8 cellular contexts compared by ENCODE assay signal in the genomic region with DNA sequence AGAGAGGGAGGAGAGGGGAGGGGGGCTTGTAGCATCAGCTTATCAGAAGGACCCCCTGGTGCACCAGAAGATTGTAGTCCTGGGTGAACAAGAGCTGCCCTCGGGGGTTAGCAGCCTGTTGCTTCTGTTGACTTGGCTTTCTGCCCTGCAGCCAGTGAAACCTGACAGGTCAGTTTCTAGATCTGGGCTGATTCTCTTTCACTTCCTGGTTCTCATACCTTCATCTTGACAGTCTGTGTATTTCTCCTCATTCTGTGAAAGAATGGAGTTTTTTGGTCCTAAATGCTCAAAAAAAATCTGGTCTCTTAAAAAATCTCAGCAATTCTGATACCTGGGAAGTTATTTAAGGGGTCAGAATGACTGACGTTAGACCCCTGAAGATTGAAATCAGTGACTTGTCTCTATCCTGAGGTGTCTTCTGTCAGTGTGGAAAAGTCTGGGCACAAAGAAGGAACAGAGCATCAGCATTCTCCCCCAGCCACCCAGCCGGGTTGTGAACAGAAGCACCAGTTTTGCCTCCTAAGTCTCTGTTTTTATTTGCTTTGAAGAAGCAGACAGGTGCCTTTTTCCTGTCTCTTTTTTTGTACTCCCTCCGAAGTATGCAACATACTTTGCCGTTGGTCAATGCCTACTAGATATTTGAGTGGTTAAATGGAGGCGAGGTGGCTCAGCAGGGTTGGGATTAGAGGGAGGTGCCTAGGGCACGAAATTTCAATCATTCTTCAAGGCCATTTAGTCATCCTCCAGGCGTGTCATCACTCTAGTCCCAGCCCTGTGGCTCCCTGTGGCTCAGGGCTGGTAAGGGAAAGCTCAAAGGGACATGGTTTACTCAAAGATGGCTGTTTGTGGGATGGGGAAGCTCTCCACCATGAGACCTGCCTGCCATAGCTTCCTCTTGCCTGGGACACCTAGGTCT. TPM values are rescaled to one million over a fixed set of nuclear protein-coding genes. Genes with fewer than 3 reads are reported as not detected.
DNase-seq lines count a peak whose midpoint lies in the region; ATAC-seq and TF ChIP-seq lines count a peak whose summit lies in the region.

No MANE protein-coding gene starts in this region.

- H3K27me3 Mint-ChIP-seq in activated T-cell treated with anti-CD3 and anti-CD28 coated beads, Interleukin-2, amount 50 U/mL, for 72 hours (ENCODE audit: low read depth) = no peaks in the 10 kb centered on the region
- H3K27me3 Mint-ChIP-seq in MCF 10A (ENCODE audit: insufficient read depth, unreplicated experiment) = no peaks in the 10 kb centered on the region
- peaks cover 0 to 4% of the 10 kb centered on the region in 2 donors for H3K27me3 Mint-ChIP-seq in natural killer cell treated with Interleukin-12 subunit alpha and Interleukin-12 subunit beta and Interleukin-15 and Interleukin-18, amount 100 ng/mL, for 72 hours

- no peak for DNase-seq in activated T-cell treated with anti-CD3 and anti-CD28 coated beads, Interleukin-2, amount 50 U/mL, for 72 hours
- DNase-seq in activated T-cell treated with anti-CD3 and anti-CD28 coated beads, Interleukin-2, amount 50 U/mL, for 1 hour = no peak
- DNase-seq in NCI-H1417 (lab: John Stamatoyannopoulos, UW) = peak in 2 of 3 experiments; percentile 77 to 91
- peak; percentile 53 for DNase-seq in MCF 10A (ENCODE audit: unreplicated experiment)
- no peak for DNase-seq in spleen
- DNase-seq in middle frontal gyrus (ENCODE audit: extremely low spot score, low spot score) = no peak
- DNase-seq in natural killer cell treated with Interleukin-12 subunit alpha and Interleukin-12 subunit beta and Interleukin-15 and Interleukin-18, amount 100 ng/mL, for 72 hours (ENCODE audit: low spot score) = no peak

- no peaks in the 10 kb centered on the region for H3K27me3 ChIP-seq in spleen (replicated peaks in 1 of 7)

- H3K27ac Mint-ChIP-seq in activated T-cell treated with anti-CD3 and anti-CD28 coated beads, Interleukin-2, amount 50 U/mL, for 72 hours = peak overlapping the region; percentile 31
- H3K27ac Mint-ChIP-seq in MCF 10A (ENCODE audit: low read depth, unreplicated experiment) = peak overlapping the region; percentile 2
- H3K27ac Mint-ChIP-seq in natural killer cell treated with Interleukin-12 subunit alpha and Interleukin-12 subunit beta and Interleukin-15 and Interleukin-18, amount 100 ng/mL, for 72 hours = no peak overlapping the region

- no TSS peak for BruUV-seq in MCF 10A (replicated peaks; lab: Mats Ljungman, UMichigan)

- WGBS in spleen, 5 donors = 64 to 78% (median 69%) methylated on average over 8 of the region's 8 CpGs

- TF ChIP-seq CTCF in MCF 10A (IDR thresholded peaks at IDR 0.05; ENCODE audit: unreplicated experiment) = no peak
- TF ChIP-seq CTCF in spleen (IDR thresholded peaks at IDR 0.05 in 8 of 11, conservative IDR thresholded peaks at IDR 0.05 in 3 of 11) = no peak

- peak in 1 of 2 donors; percentile 48 for ATAC-seq in activated T-cell treated with anti-CD3 and anti-CD28 coated beads, Interleukin-2, amount 50 U/mL, for 72 hours (replicated peaks in 1 of 2)
- ATAC-seq in HG02759 (IDR thresholded peaks at IDR 0.05; ENCODE audit: unreplicated experiment) = peak; percentile 48
- ATAC-seq in natural killer cell treated with Interleukin-12 subunit alpha and Interleukin-12 subunit beta and Interleukin-15 and Interleukin-18, amount 100 ng/mL, for 72 hours = no peak

- peaks cover 0 to 24% (median 2%) of the 10 kb centered on the region in 6 donors for H3K36me3 ChIP-seq in spleen

- peaks cover 45 to 100% (median 85%) of the 10 kb centered on the region in 6 donors for H3K4me1 ChIP-seq in spleen

- no peaks in the 10 kb centered on the region for H3K9me3 Mint-ChIP-seq in activated T-cell treated with anti-CD3 and anti-CD28 coated beads, Interleukin-2, amount 50 U/mL, for 72 hours
- no peaks in the 10 kb centered on the region for H3K9me3 Mint-ChIP-seq in MCF 10A (ENCODE audit: unreplicated experiment)
- no peaks in the 10 kb centered on the region for H3K9me3 Mint-ChIP-seq in natural killer cell treated with Interleukin-12 subunit alpha and Interleukin-12 subunit beta and Interleukin-15 and Interleukin-18, amount 100 ng/mL, for 72 hours

- POLR2A ChIA-PET in MCF 10A (lab: Yijun Ruan, JAX) = no interaction called here

- peak overlapping the region; percentile 9 to 88 (median 68) for H3K27ac ChIP-seq in spleen

- peak overlapping the region; percentile 34 to 44 for H3K4me3 Mint-ChIP-seq in activated T-cell treated with anti-CD3 and anti-CD28 coated beads, Interleukin-2, amount 50 U/mL, for 72 hours
- H3K4me3 Mint-ChIP-seq in MCF 10A (ENCODE audit: unreplicated experiment) = no peak overlapping the region
- no peak overlapping the region for H3K4me3 Mint-ChIP-seq in natural killer cell treated with Interleukin-12 subunit alpha and Interleukin-12 subunit beta and Interleukin-15 and Interleukin-18, amount 100 ng/mL, for 72 hours

- no peaks in the 10 kb centered on the region for H3K9me3 ChIP-seq in spleen

- intact Hi-C loops in MCF 10A (cut with micrococcal nuclease) = no loop called here
- intact Hi-C loops in spleen (cut with DNase I; ENCODE audit: low total_unique reads) = no loop called here

- no peak for TF ChIP-seq POLR2A in spleen (IDR thresholded peaks at IDR 0.05)

- peaks cover 47% of the 10 kb centered on the region for H3K4me1 Mint-ChIP-seq in activated T-cell treated with anti-CD3 and anti-CD28 coated beads, Interleukin-2, amount 50 U/mL, for 72 hours (ENCODE audit: low read depth)
- peaks cover 21% of the 10 kb centered on the region for H3K4me1 Mint-ChIP-seq in MCF 10A (ENCODE audit: insufficient read depth, unreplicated experiment)
- no peaks in the 10 kb centered on the region for H3K4me1 Mint-ChIP-seq in natural killer cell treated with Interleukin-12 subunit alpha and Interleukin-12 subunit beta and Interleukin-15 and Interleukin-18, amount 100 ng/mL, for 72 hours (ENCODE audit: low read depth in 2 of 2)

- peaks cover 0 to 8% of the 10 kb centered on the region in 2 donors for H3K36me3 Mint-ChIP-seq in activated T-cell treated with anti-CD3 and anti-CD28 coated beads, Interleukin-2, amount 50 U/mL, for 72 hours (ENCODE audit: insufficient read depth in 2 of 2)
- no peaks in the 10 kb centered on the region for H3K36me3 Mint-ChIP-seq in MCF 10A (ENCODE audit: insufficient read depth, unreplicated experiment)
- H3K36me3 Mint-ChIP-seq in natural killer cell treated with Interleukin-12 subunit alpha and Interleukin-12 subunit beta and Interleukin-15 and Interleukin-18, amount 100 ng/mL, for 72 hours = no peaks in the 10 kb centered on the region

- CTCF ChIA-PET in MCF 10A (lab: Yijun Ruan, JAX) = interaction anchor here (1.0 kb wide), 1 partner anchor 11 kb away, joined by 3 read pairs; no protein-coding TSS in a partner anchor

- no peak overlapping the region for H3K4me3 ChIP-seq in spleen

RNA-seq across cellular contexts. Expression of a gene that starts 24.0 kb away (rescaled TPM):
- total RNA-seq in activated T-cell treated with anti-CD3 and anti-CD28 coated beads, Interleukin-2, amount 50 U/mL, for 72 hours = 10 to 100 TPM; 10.5 to 10.9 TPM
- 0.30 and 0.37 TPM in 2 replicates for total RNA-seq in MCF 10A (2022)
- 10 to 100 TPM in 1 of 7 donors, 1 to 10 TPM in 6; 8.1 to 13.2 (median 9.3) TPM for total RNA-seq in spleen
- polyA plus RNA-seq in spleen = 1 to 10 TPM; 4.6 to 7.4 (median 7.3) TPM
- 1 to 10 TPM; 1.5 to 1.6 TPM for total RNA-seq in natural killer cell treated with Interleukin-12 subunit alpha and Interleukin-12 subunit beta and Interleukin-15 and Interleukin-18, amount 100 ng/mL, for 72 hours

Comparison
In these comparisons a context has a peak if more than half of its experiments do, and no peak if none do; other contexts are left out.
1. DNase-seq: peak in NCI-H1417 (2 of 3) and MCF 10A (single experiment); none in activated T-cell treated with anti-CD3 and anti-CD28 coated beads, Interleukin-2, amount 50 U/mL, for 72 hours (0 of 2), activated T-cell treated with anti-CD3 and anti-CD28 coated beads, Interleukin-2, amount 50 U/mL, for 1 hour (single experiment), spleen (single experiment), middle frontal gyrus (single experiment) and natural killer cell treated with Interleukin-12 subunit alpha and Interleukin-12 subunit beta and Interleukin-15 and Interleukin-18, amount 100 ng/mL, for 72 hours (single experiment).
2. H3K27ac Mint-ChIP-seq: peak in activated T-cell treated with anti-CD3 and anti-CD28 coated beads, Interleukin-2, amount 50 U/mL, for 72 hours (single experiment) and MCF 10A (single experiment); none in natural killer cell treated with Interleukin-12 subunit alpha and Interleukin-12 subunit beta and Interleukin-15 and Interleukin-18, amount 100 ng/mL, for 72 hours (0 of 2).
3. H3K4me3 Mint-ChIP-seq: peak in activated T-cell treated with anti-CD3 and anti-CD28 coated beads, Interleukin-2, amount 50 U/mL, for 72 hours (2 of 2); none in MCF 10A (single experiment) and natural killer cell treated with Interleukin-12 subunit alpha and Interleukin-12 subunit beta and Interleukin-15 and Interleukin-18, amount 100 ng/mL, for 72 hours (single experiment).